ENCODE assay signal across 8 cellular contexts in the genomic region with DNA sequence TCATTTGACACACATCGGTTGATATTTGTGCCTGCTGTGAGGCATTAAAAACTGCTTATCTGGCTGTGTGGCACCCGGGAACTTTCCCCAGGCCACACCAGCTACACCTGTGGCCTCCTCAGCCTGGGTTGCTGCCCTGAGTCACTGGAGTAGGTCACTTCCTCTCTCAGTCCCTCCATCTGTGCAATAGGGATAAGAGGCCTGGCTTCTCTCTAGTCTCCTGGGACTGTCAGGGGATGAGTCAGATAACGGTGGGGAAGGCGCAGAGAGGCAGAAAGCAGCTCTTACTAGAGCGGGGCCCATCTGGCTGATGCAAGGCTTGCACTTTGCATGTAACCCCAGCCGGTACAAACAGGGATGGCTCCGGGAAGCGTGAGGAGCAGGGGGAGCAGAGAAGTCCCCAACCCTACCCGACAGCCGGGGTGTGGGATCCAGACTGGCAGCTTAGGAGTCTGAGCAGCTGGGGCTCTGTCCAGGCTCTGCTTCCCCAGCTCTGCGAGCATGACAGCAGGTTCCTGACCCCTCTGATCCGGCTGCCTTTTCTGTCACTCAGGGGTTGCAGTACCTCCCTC. TPM values are rescaled to one million over a fixed set of nuclear protein-coding genes. Genes with fewer than 3 reads are reported as not detected.
DNase-seq lines count a peak whose midpoint lies in the region; ATAC-seq and FAIRE-seq lines count a peak whose summit lies in the region.

No MANE protein-coding gene starts in this region.

- H3K4me3 ChIP-seq in CD4-positive, CD25-positive, alpha-beta regulatory T cell (ENCODE audit: low read depth, low read length) = peak overlapping the region; percentile 8
- no peak overlapping the region for H3K4me3 ChIP-seq in mesodermal cell (ENCODE audit: extremely low read depth, insufficient read depth, low read length, poor library complexity, severe bottlenecking)
- no peak overlapping the region for H3K4me3 ChIP-seq in stomach smooth muscle (ENCODE audit: low read length in 2 of 2)

- no peaks in the 10 kb centered on the region for H3K27me3 Mint-ChIP-seq in CD4-positive, CD25-positive, alpha-beta regulatory T cell

- H3K36me3 Mint-ChIP-seq in CD4-positive, CD25-positive, alpha-beta regulatory T cell = no peaks in the 10 kb centered on the region

- no peaks in the 10 kb centered on the region for H3K27me3 ChIP-seq in CD4-positive, CD25-positive, alpha-beta regulatory T cell (ENCODE audit: control insufficient read depth, insufficient read depth, low read length)
- H3K27me3 ChIP-seq in stomach smooth muscle (ENCODE audit: control insufficient read depth in 1 of 2, insufficient read depth in 2 of 2, low read length in 2 of 2) = no peaks in the 10 kb centered on the region

- H3K9me3 Mint-ChIP-seq in CD4-positive, CD25-positive, alpha-beta regulatory T cell = peaks cover 0 to 2% (median 0%) of the 10 kb centered on the region in 7 donors

- H3K9me3 ChIP-seq in CD4-positive, CD25-positive, alpha-beta regulatory T cell (ENCODE audit: control insufficient read depth in 2 of 2, low read length in 2 of 2) = no peaks in the 10 kb centered on the region
- H3K9me3 ChIP-seq in mesodermal cell (ENCODE audit: control insufficient read depth, low read length) = no peaks in the 10 kb centered on the region
- H3K9me3 ChIP-seq in stomach smooth muscle (ENCODE audit: control insufficient read depth in 2 of 2, low read length in 2 of 2) = no peaks in the 10 kb centered on the region

- WGBS in mesodermal cell (ENCODE audit: insufficient coverage in 2 of 2), 2 experiments = 23 to 27% methylated on average over 11 of the region's 12 CpGs

- H3K27ac ChIP-seq in CD4-positive, CD25-positive, alpha-beta regulatory T cell (ENCODE audit: insufficient read depth, low read length, poor library complexity, severe bottlenecking) = peak overlapping the region; percentile 97
- H3K27ac ChIP-seq in mesodermal cell (ENCODE audit: low read depth, low read length, severe bottlenecking) = peak overlapping the region; percentile 99
- H3K27ac ChIP-seq in stomach smooth muscle (ENCODE audit: low read length) = peak overlapping the region; percentile 66

- H3K4me1 Mint-ChIP-seq in CD4-positive, CD25-positive, alpha-beta regulatory T cell = peaks cover 10 to 84% (median 47%) of the 10 kb centered on the region in 4 donors

- ATAC-seq in CD4-positive, CD25-positive, alpha-beta regulatory T cell (ENCODE audit: low read depth in 2 of 2) = peak; percentile 18 to 22
- ATAC-seq in HG03196 (IDR thresholded peaks at IDR 0.05; ENCODE audit: unreplicated experiment) = peak; percentile 72

- H3K27ac Mint-ChIP-seq in CD4-positive, CD25-positive, alpha-beta regulatory T cell = peak overlapping the region; percentile 90 to 100 (median 98)

- H3K4me3 Mint-ChIP-seq in CD4-positive, CD25-positive, alpha-beta regulatory T cell = peak overlapping the region; percentile 79 to 94 (median 86)

- H3K9ac ChIP-seq in stomach smooth muscle (ENCODE audit: low read length in 2 of 2) = peak overlapping the region in 1 of 2 donors; percentile 75

- peak in 2 of 3 donors; percentile 55 to 58 for DNase-seq in CD4-positive, CD25-positive, alpha-beta regulatory T cell
- DNase-seq in GM19239 (ENCODE audit: insufficient read length, low spot score) (peak; percentile 91), NCI-H510A (lab: John Stamatoyannopoulos, UW) (peak; percentile 56), ecto neural progenitor cell (ENCODE audit: low spot score) (peak; percentile 73)
- peak; percentile 70 to 72 for DNase-seq in activated CD4-positive, alpha-beta T cell treated with anti-CD3 and anti-CD28 coated beads for 4 hours

- FAIRE-seq in GM19239 (lab: Jason Lieb, UNC) = peak; percentile 88

- H3K4me1 ChIP-seq in CD4-positive, CD25-positive, alpha-beta regulatory T cell (ENCODE audit: control insufficient read depth, insufficient read depth, low read length, poor library complexity, severe bottlenecking) = peaks cover 86% of the 10 kb centered on the region
- H3K4me1 ChIP-seq in mesodermal cell (ENCODE audit: control insufficient read depth, insufficient read depth, low read length, poor library complexity, severe bottlenecking) = peaks cover 43% of the 10 kb centered on the region
- H3K4me1 ChIP-seq in stomach smooth muscle (ENCODE audit: control insufficient read depth, insufficient read depth, low read length) = peaks cover 46% of the 10 kb centered on the region

- H3K36me3 ChIP-seq in CD4-positive, CD25-positive, alpha-beta regulatory T cell (ENCODE audit: control insufficient read depth, insufficient read depth, low read length) = no peaks in the 10 kb centered on the region
- no peaks in the 10 kb centered on the region for H3K36me3 ChIP-seq in mesodermal cell (ENCODE audit: control insufficient read depth, insufficient read depth, low read length)
- no peaks in the 10 kb centered on the region for H3K36me3 ChIP-seq in stomach smooth muscle (ENCODE audit: control insufficient read depth in 2 of 2, insufficient read depth in 2 of 2, low read length in 2 of 2)

RNA-seq across cellular contexts. Expression of a gene that starts 34.0 kb away (rescaled TPM):
- total RNA-seq in CD4-positive, CD25-positive, alpha-beta regulatory T cell = 40.2 TPM
- 10 to 100 TPM; 17.8 to 24.4 (median 19.9) TPM for polyA plus RNA-seq in CD4-positive, CD25-positive, alpha-beta regulatory T cell
- polyA plus RNA-seq in mesodermal cell (2013, experiment 1 of 2) = 16.4 TPM
- polyA plus RNA-seq in mesodermal cell (2013, experiment 2 of 2) = 14.6 TPM

RNA-seq across cellular contexts. Expression of a gene that starts 47.0 kb away (rescaled TPM):
- total RNA-seq in CD4-positive, CD25-positive, alpha-beta regulatory T cell = 403 TPM
- 100 to 1,000 TPM in 1 of 4 donors, 10 to 100 TPM in 3; 62.1 to 123 (median 76.6) TPM for polyA plus RNA-seq in CD4-positive, CD25-positive, alpha-beta regulatory T cell
- polyA plus RNA-seq in mesodermal cell (2013, experiment 1 of 2) = 56.3 TPM
- polyA plus RNA-seq in mesodermal cell (2013, experiment 2 of 2) = 59.6 TPM
